ENCODE assay signal across 17 cellular contexts in genomic region chr12:67442896-67443295, GRCh38.
"Had no signal": no experiment of that assay in that cellular context is flagged by ENCODE, and none has a peak within 500 bp of the region (broad histone marks: within the 10 kb centered on the region; RNA-seq: fewer than 3 reads in every experiment).

No MANE protein-coding gene starts in this region.

- H3K27me3 ChIP-seq: cardiac muscle cell had no signal

- H3K27ac Mint-ChIP-seq: activated CD4-positive, alpha-beta T cell treated with anti-CD3 and anti-CD28 coated beads for 36 hours; activated naive CD8-positive, alpha-beta T cell treated with anti-CD3 and anti-CD28 coated beads for 36 hours; activated T-helper 1 cell treated with anti-CD3 and anti-CD28 coated beads, Interleukin-12 subunit alpha, Interleukin-12 subunit beta, Interleukin-2, Interleukin-4 antibody, amounts not matched to agents 30 ng/mL and 10 ng/mL and 1 ng/mL, durations not matched to agents 14 hours and 24 hours and 36 hours; endodermal cell; stimulated activated naive CD8-positive, alpha-beta T cell treated with anti-CD3 and anti-CD28 coated beads, Interleukin-15, Interleukin-2, amounts not matched to agents 100 ng/mL and 50 ng/mL, for 24 hours; type B pancreatic cell; WTC11 had no signal

- H3K4me3 Mint-ChIP-seq: activated CD4-positive, alpha-beta T cell treated with anti-CD3 and anti-CD28 coated beads for 36 hours; activated naive CD8-positive, alpha-beta T cell treated with anti-CD3 and anti-CD28 coated beads for 36 hours; activated T-helper 1 cell treated with anti-CD3 and anti-CD28 coated beads, Interleukin-12 subunit alpha, Interleukin-12 subunit beta, Interleukin-2, Interleukin-4 antibody, amounts not matched to agents 30 ng/mL and 10 ng/mL and 1 ng/mL, durations not matched to agents 14 hours and 24 hours and 36 hours; endodermal cell; stimulated activated naive CD8-positive, alpha-beta T cell treated with anti-CD3 and anti-CD28 coated beads, Interleukin-15, Interleukin-2, amounts not matched to agents 100 ng/mL and 50 ng/mL, for 24 hours; WTC11 had no signal

- H3K4me3 ChIP-seq: cardiac muscle cell, skin epidermis had no signal

- H3K27ac ChIP-seq: cardiac muscle cell, epithelial cell of prostate, skin epidermis had no signal

- DNase-seq: activated CD4-positive, alpha-beta T cell treated with anti-CD3 and anti-CD28 coated beads for 36 hours; activated CD4-positive, alpha-beta T cell treated with anti-CD3 and anti-CD28 coated beads, Interleukin-2, amount 50 U/mL, for 48 hours; activated gamma-delta T cell treated with Interleukin-2 at 50 U/mL for 16 hours; activated naive CD8-positive, alpha-beta T cell treated with anti-CD3 and anti-CD28 coated beads for 36 hours; activated T-cell treated with anti-CD3 and anti-CD28 coated beads for 4 hours; amniotic stem cell; endodermal cell; foreskin fibroblast; islet precursor cell; occipital lobe had no signal

- H3K36me3 ChIP-seq: cardiac muscle cell had no signal

- ATAC-seq: activated CD4-positive, alpha-beta T cell treated with anti-CD3 and anti-CD28 coated beads for 36 hours; WTC11 had no signal

- H3K36me3 Mint-ChIP-seq: activated naive CD8-positive, alpha-beta T cell treated with anti-CD3 and anti-CD28 coated beads for 36 hours; type B pancreatic cell had no signal

- H3K27me3 Mint-ChIP-seq: activated naive CD8-positive, alpha-beta T cell treated with anti-CD3 and anti-CD28 coated beads for 36 hours; type B pancreatic cell had no signal

- H3K9me3 Mint-ChIP-seq: activated T-helper 1 cell treated with anti-CD3 and anti-CD28 coated beads, Interleukin-12 subunit alpha, Interleukin-12 subunit beta, Interleukin-2, Interleukin-4 antibody, amounts not matched to agents 30 ng/mL and 10 ng/mL and 1 ng/mL, durations not matched to agents 14 hours and 24 hours and 36 hours had no signal
